8 cellular contexts compared by ENCODE assay signal in the genomic region with DNA sequence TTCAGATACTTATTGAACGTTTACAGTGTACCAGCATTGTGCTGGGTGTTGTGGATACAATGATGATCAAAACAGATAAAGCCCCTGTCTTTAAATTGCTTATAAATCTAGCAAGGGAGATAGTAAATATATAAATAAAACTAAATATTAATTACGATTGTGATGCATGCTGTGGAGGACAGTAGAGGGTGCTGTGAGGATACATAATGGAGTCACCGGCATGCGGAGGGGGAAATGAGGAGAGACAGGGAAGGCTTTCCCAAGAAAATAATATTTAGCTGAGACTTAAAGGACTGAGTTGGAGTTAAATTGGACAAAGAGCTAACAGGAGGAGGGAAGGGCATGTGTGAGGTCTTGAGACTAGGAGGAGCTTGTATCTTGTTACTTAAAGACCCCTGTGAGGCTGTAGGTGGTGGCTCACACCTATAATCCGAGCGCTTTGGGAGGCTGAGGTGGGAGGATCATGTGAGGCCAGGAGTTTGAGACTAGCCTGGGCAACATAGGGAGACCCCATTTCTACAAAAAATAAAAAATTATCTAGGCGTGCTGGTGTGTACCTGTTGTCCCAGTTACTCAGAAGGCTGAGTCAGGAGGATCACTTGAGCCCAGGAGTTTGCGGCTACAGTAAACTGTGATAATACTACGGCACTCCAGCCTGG. TPM values are rescaled to one million over a fixed set of nuclear protein-coding genes. Genes with fewer than 3 reads are reported as not detected.
DNase-seq lines count a peak whose midpoint lies in the region; ATAC-seq and TF ChIP-seq lines count a peak whose summit lies in the region.

No MANE protein-coding gene starts in this region.

- POLR2A ChIA-PET in A673 (lab: Charles Lee; ENCODE audit: low non-redundant PET), result no interaction called here

- CTCF ChIA-PET in A673 (lab: Charles Lee), result interaction anchor here (0.7 to 1.3 kb wide), 4 partner anchors 10 to 1597 kb away, joined by 3 to 7 read pairs (median 4); no protein-coding TSS in a partner anchor

- H3K27ac ChIP-seq in A673 (ENCODE audit: low read depth, low read length, poor library complexity, severe bottlenecking) (no peak overlapping the region), thoracic aorta (no peak overlapping the region), coronary artery (no peak overlapping the region)

- peaks cover 12% of the 10 kb centered on the region for H3K4me1 ChIP-seq in A673 (ENCODE audit: insufficient read depth, low read length, poor library complexity, severe bottlenecking)
- H3K4me1 ChIP-seq in thoracic aorta (ENCODE audit: control insufficient read depth in 1 of 2, low read depth in 2 of 2), result peaks cover 3 to 15% of the 10 kb centered on the region in 2 donors

- TF ChIP-seq CTCF in A673 (conservative IDR thresholded peaks at IDR 0.05; ENCODE audit: low read depth, low read length) (peak; percentile 60), thoracic aorta (IDR thresholded peaks at IDR 0.05) (peak; percentile 39), coronary artery (IDR thresholded peaks at IDR 0.05) (no peak)

- intact Hi-C loops in A673 (cut with micrococcal nuclease; ENCODE audit: unreplicated experiment), result no loop called here
- intact Hi-C loops in head of caudate nucleus (cut with DNase I), result no loop called here

- H3K36me3 ChIP-seq in A673 (ENCODE audit: insufficient read depth, low read length, poor library complexity, severe bottlenecking) (no peaks in the 10 kb centered on the region), thoracic aorta (no peaks in the 10 kb centered on the region)

- H3K9me3 ChIP-seq in A673 (ENCODE audit: low read depth, low read length, poor library complexity, severe bottlenecking), result peaks cover under 1% of the 10 kb centered on the region
- H3K9me3 ChIP-seq in thoracic aorta, result no peaks in the 10 kb centered on the region

- no TSS peak for BruUV-seq in A673 (replicated peaks; lab: Mats Ljungman, UMichigan)

- no peak overlapping the region for H3K4me3 ChIP-seq in A673 (ENCODE audit: low read depth, low read length, poor library complexity, severe bottlenecking)
- H3K4me3 ChIP-seq in thoracic aorta, result no peak overlapping the region
- H3K4me3 ChIP-seq in coronary artery, result no peak overlapping the region

- H3K27me3 ChIP-seq in A673 (replicated peaks; ENCODE audit: insufficient read depth, low read depth, low read length, poor library complexity) (no peaks in the 10 kb centered on the region), thoracic aorta (replicated peaks; ENCODE audit: insufficient read depth) (no peaks in the 10 kb centered on the region)

- ATAC-seq in thoracic aorta (ENCODE audit: insufficient number of reproducible peaks, low FRiP score, low read depth) (no peak), HG02763 (IDR thresholded peaks at IDR 0.05; ENCODE audit: unreplicated experiment) (no peak)

- DNase-seq in A673 (ENCODE audit: low spot score), result peak; percentile 56
- DNase-seq in ELR (ENCODE audit: low read depth), result peak; percentile 62
- DNase-seq in SW480 (ENCODE audit: low spot score), result peak; percentile 23
- peak in 28 of 42 donors; percentile 11 to 72 (median 35) for DNase-seq in head of caudate nucleus
- DNase-seq in thoracic aorta (ENCODE audit: low spot score), result no peak
- DNase-seq in cerebellar nuclear complex (lab: John Stamatoyannopoulos, UW), result no peak
- no peak for DNase-seq in coronary artery (ENCODE audit: low spot score)

RNA-seq across cellular contexts. Expression of a gene that starts 2.4 kb away (rescaled TPM):
- total RNA-seq in A673 (2021), result 19.0 and 23.4 TPM in 2 replicates
- 10 to 100 TPM; 30.5 to 44.5 TPM for total RNA-seq in thoracic aorta

Comparison
In these comparisons a context has a peak if more than half of its experiments do, and no peak if none do; other contexts are left out.
1. DNase-seq: peak in A673 (single experiment), ELR (single experiment), SW480 (single experiment) and head of caudate nucleus (28 of 42); none in thoracic aorta (single experiment), cerebellar nuclear complex (0 of 2) and coronary artery (single experiment).